Comparison of ENCODE assay signal across 18 cellular contexts in genomic region chr16:30663038-30663437, GRCh38. TPM values are rescaled to one million over a fixed set of nuclear protein-coding genes. Genes with fewer than 3 reads are reported as not detected.
DNase-seq lines count a peak whose midpoint lies in the region; ATAC-seq and TF ChIP-seq lines count a peak whose summit lies in the region.
"Had no signal": no experiment of that assay in that cellular context is flagged by ENCODE, and none has a peak within 500 bp of the region (broad histone marks: within the 10 kb centered on the region; RNA-seq: fewer than 3 reads in every experiment).

No MANE protein-coding gene starts in this region.

- H3K9me3 Mint-ChIP-seq in activated CD4-positive, alpha-beta T cell treated with anti-CD3 and anti-CD28 coated beads, Interleukin-2, amount 10 ng/mL, durations not matched to agents 7 days and 5 days = no peaks in the 10 kb centered on the region
- H3K9me3 Mint-ChIP-seq in activated naive CD8-positive, alpha-beta T cell treated with anti-CD3 and anti-CD28 coated beads, Interleukin-2, amount 50 U/mL, for 24 hours = no peaks in the 10 kb centered on the region
- no peaks in the 10 kb centered on the region for H3K9me3 Mint-ChIP-seq in neural progenitor cell
- H3K9me3 Mint-ChIP-seq: GM23338 had no signal

- H3K27me3 Mint-ChIP-seq in activated CD4-positive, alpha-beta T cell treated with anti-CD3 and anti-CD28 coated beads, Interleukin-2, amount 10 ng/mL, durations not matched to agents 7 days and 5 days = no peaks in the 10 kb centered on the region
- H3K27me3 Mint-ChIP-seq in activated naive CD8-positive, alpha-beta T cell treated with anti-CD3 and anti-CD28 coated beads, Interleukin-2, amount 50 U/mL, for 24 hours = no peaks in the 10 kb centered on the region
- H3K27me3 Mint-ChIP-seq in neural progenitor cell (ENCODE audit: insufficient read depth, low read depth) = no peaks in the 10 kb centered on the region

- H3K27ac ChIP-seq in HEK293 (ENCODE audit: extremely low read depth, low read depth, low read length) (no peak overlapping the region), neural progenitor cell (no peak overlapping the region), esophagus muscularis mucosa (replicated peaks in 1 of 4) (no peak overlapping the region)
- H3K27ac ChIP-seq: left ventricle myocardium inferior, Peyer's patch, WERI-Rb-1 had no signal

- H4K20me1 ChIP-seq in neural progenitor cell (ENCODE audit: low read depth) = peaks cover 52% of the 10 kb centered on the region

- no peak for DNase-seq in activated CD4-positive, alpha-beta T cell treated with anti-CD3 and anti-CD28 coated beads, Interleukin-2, amount 10 ng/mL, durations not matched to agents 7 days and 5 days
- no peak for DNase-seq in activated CD4-positive, alpha-beta T cell treated with anti-CD3 and anti-CD28 coated beads for 1 hour
- no peak for DNase-seq in activated naive CD8-positive, alpha-beta T cell treated with anti-CD3 and anti-CD28 coated beads, Interleukin-2, amount 50 U/mL, for 24 hours
- no peak for DNase-seq in neural progenitor cell (ENCODE audit: low spot score)
- DNase-seq in effector CD8-positive, alpha-beta T cell (lab: John Stamatoyannopoulos, UW) = no peak
- no peak for DNase-seq in esophagus muscularis mucosa (ENCODE audit: extremely low spot score)
- DNase-seq: activated CD8-positive, alpha-beta memory T cell treated with anti-CD3 and anti-CD28 coated beads, Interleukin-2, amount 50 U/mL, for 4 hours; Calu3; Karpas-422; left ventricle myocardium inferior; NCI-H1105; NCI-H748 treated with DMSO at 0.1 percent for 48 hours; Peyer's patch; stimulated activated CD4-positive, alpha-beta T cell treated with anti-CD3 and anti-CD28 coated beads, Interleukin-12 subunit alpha, Interleukin-12 subunit beta, amount 100 ng/mL, for 4 hours; WERI-Rb-1 had no signal

- intact Hi-C loops in esophagus muscularis mucosa (cut with DNase I) = loop anchor here (5.0 kb wide), 1 partner anchor 34 kb away; the partner anchor contains the start of gene SRCAP

- H3F3A ChIP-seq in neural progenitor cell (ENCODE audit: low read depth) = peaks cover 7% of the 10 kb centered on the region

- H3K4me2 ChIP-seq in neural progenitor cell = no peak overlapping the region
- H3K4me2 ChIP-seq: GM23338 had no signal

- H3K9me3 ChIP-seq in HEK293 (ENCODE audit: control insufficient read depth, insufficient read depth, low read depth, low read length) = no peaks in the 10 kb centered on the region
- H3K9me3 ChIP-seq in neural progenitor cell (ENCODE audit: low read depth) = no peaks in the 10 kb centered on the region
- H3K9me3 ChIP-seq in esophagus muscularis mucosa = no peaks in the 10 kb centered on the region
- H3K9me3 ChIP-seq: left ventricle myocardium inferior, Peyer's patch had no signal

- no peak for TF ChIP-seq POLR2A in esophagus muscularis mucosa (IDR thresholded peaks at IDR 0.05; ENCODE audit: low read depth)

- peaks cover 31% of the 10 kb centered on the region for H3K79me2 ChIP-seq in neural progenitor cell (ENCODE audit: low read depth)

- TF ChIP-seq CTCF in HEK293 (tag by site-specific recombination; IDR thresholded peaks at IDR 0.05) (no peak), neural progenitor cell (IDR thresholded peaks at IDR 0.05) (no peak), esophagus muscularis mucosa (IDR thresholded peaks at IDR 0.05) (no peak)

- TF ChIP-seq EP300 in esophagus muscularis mucosa (IDR thresholded peaks at IDR 0.05) = no peak

- POLR2A ChIA-PET in activated CD4-positive, alpha-beta T cell treated with anti-CD3 and anti-CD28 coated beads, Interleukin-2, amount 10 ng/mL, durations not matched to agents 7 days and 5 days (lab: Charles Lee) = no interaction called here
- POLR2A ChIA-PET in HEK293 (lab: Yijun Ruan, JAX) = interaction anchor here (0.6 kb wide), 1 partner anchor 260 kb away, joined by 3 read pairs; no protein-coding TSS in a partner anchor

- H3K27me3 ChIP-seq in neural progenitor cell (no peaks in the 10 kb centered on the region), esophagus muscularis mucosa (no peaks in the 10 kb centered on the region)
- H3K27me3 ChIP-seq: Peyer's patch had no signal

- CTCF ChIA-PET in activated CD4-positive, alpha-beta T cell treated with anti-CD3 and anti-CD28 coated beads, Interleukin-2, amount 10 ng/mL, durations not matched to agents 7 days and 5 days (lab: Charles Lee) = interaction anchor here (0.6 to 3.2 kb wide), 3 partner anchors 19 to 239 kb away, joined by 3 to 18 read pairs (median 4); no protein-coding TSS in a partner anchor
- CTCF ChIA-PET in HEK293 (lab: Yijun Ruan, JAX) = interaction anchor here (0.7 to 0.8 kb wide), 2 partner anchors 32 to 646 kb away, joined by 3 read pairs; no protein-coding TSS in a partner anchor

- peaks cover 37% of the 10 kb centered on the region for H3K4me1 Mint-ChIP-seq in activated CD4-positive, alpha-beta T cell treated with anti-CD3 and anti-CD28 coated beads, Interleukin-2, amount 10 ng/mL, durations not matched to agents 7 days and 5 days
- H3K4me1 Mint-ChIP-seq in activated naive CD8-positive, alpha-beta T cell treated with anti-CD3 and anti-CD28 coated beads, Interleukin-2, amount 50 U/mL, for 24 hours = peaks cover 40% of the 10 kb centered on the region
- H3K4me1 Mint-ChIP-seq in neural progenitor cell = peaks cover 22% of the 10 kb centered on the region

- H3K4me3 Mint-ChIP-seq in activated CD4-positive, alpha-beta T cell treated with anti-CD3 and anti-CD28 coated beads, Interleukin-2, amount 10 ng/mL, durations not matched to agents 7 days and 5 days = no peak overlapping the region
- H3K4me3 Mint-ChIP-seq in activated naive CD8-positive, alpha-beta T cell treated with anti-CD3 and anti-CD28 coated beads, Interleukin-2, amount 50 U/mL, for 24 hours = peak overlapping the region; percentile 67
- H3K4me3 Mint-ChIP-seq in neural progenitor cell = no peak overlapping the region
- H3K4me3 Mint-ChIP-seq: GM23338 had no signal

- no peak overlapping the region for H3K9ac ChIP-seq in neural progenitor cell

- WGBS in esophagus muscularis mucosa = 79% methylated on average over 8 of the region's 8 CpGs

- peaks cover 29 to 75% of the 10 kb centered on the region in 2 experiments; a peak in 2 of 3 replicates for H3K36me3 ChIP-seq in HEK293 (ENCODE audit: control insufficient read depth in 2 of 2, insufficient read depth in 1 of 2, low read length in 2 of 2)
- no peaks in the 10 kb centered on the region for H3K36me3 ChIP-seq in neural progenitor cell
- peaks cover 55 to 74% (median 73%) of the 10 kb centered on the region in 4 donors for H3K36me3 ChIP-seq in esophagus muscularis mucosa

- no peak overlapping the region for H3K4me3 ChIP-seq in HEK293 (ENCODE audit: low read depth, low read length)
- no peak overlapping the region for H3K4me3 ChIP-seq in neural progenitor cell
- no peak overlapping the region for H3K4me3 ChIP-seq in esophagus muscularis mucosa
- H3K4me3 ChIP-seq: GM23338, left ventricle myocardium inferior, Peyer's patch had no signal

- no peak for ATAC-seq in activated naive CD8-positive, alpha-beta T cell treated with anti-CD3 and anti-CD28 coated beads, Interleukin-2, amount 50 U/mL, for 24 hours
- ATAC-seq in HG03469 (IDR thresholded peaks at IDR 0.05; ENCODE audit: unreplicated experiment) = no peak
- ATAC-seq: GM23338 had no signal

- no peak overlapping the region for H2AFZ ChIP-seq in neural progenitor cell (replicated peaks)
- H2AFZ ChIP-seq: GM23338 had no signal

- H3K4me1 ChIP-seq in HEK293 (ENCODE audit: control insufficient read depth, insufficient read depth, low read length) (peaks cover 7% of the 10 kb centered on the region), neural progenitor cell (peaks cover 8% of the 10 kb centered on the region), esophagus muscularis mucosa (peaks cover 23 to 72% (median 53%) of the 10 kb centered on the region in 4 donors)

- peaks cover 53% of the 10 kb centered on the region for H3K36me3 Mint-ChIP-seq in activated CD4-positive, alpha-beta T cell treated with anti-CD3 and anti-CD28 coated beads, Interleukin-2, amount 10 ng/mL, durations not matched to agents 7 days and 5 days (ENCODE audit: low read depth)
- H3K36me3 Mint-ChIP-seq in activated naive CD8-positive, alpha-beta T cell treated with anti-CD3 and anti-CD28 coated beads, Interleukin-2, amount 50 U/mL, for 24 hours (ENCODE audit: low read depth) = peaks cover 52% of the 10 kb centered on the region
- peaks cover 29% of the 10 kb centered on the region for H3K36me3 Mint-ChIP-seq in neural progenitor cell

- peak overlapping the region; percentile 58 for H3K27ac Mint-ChIP-seq in activated CD4-positive, alpha-beta T cell treated with anti-CD3 and anti-CD28 coated beads, Interleukin-2, amount 10 ng/mL, durations not matched to agents 7 days and 5 days
- peak overlapping the region; percentile 87 for H3K27ac Mint-ChIP-seq in activated naive CD8-positive, alpha-beta T cell treated with anti-CD3 and anti-CD28 coated beads, Interleukin-2, amount 50 U/mL, for 24 hours
- peak overlapping the region; percentile 69 for H3K27ac Mint-ChIP-seq in neural progenitor cell
- H3K27ac Mint-ChIP-seq: GM23338 had no signal

TF ChIP-seq in HEK293, 187 proteins besides CTCF, POLR2A, EP300 and RAD21:
- TF ChIP-seq ZNF768 (tag by site-specific recombination; IDR thresholded peaks at IDR 0.05) (peak; percentile 85; the same call in 1 of the 2 replicates), BCL11B (tag by site-specific recombination; IDR thresholded peaks at IDR 0.05; ENCODE audit: low read depth) (no peak)
TF ChIP-seq in HEK293: peak in this region for 1.

RNA-seq across cellular contexts. Expression of gene FBRS, which starts 4.8 kb away (rescaled TPM):
- 100 to 1,000 TPM in 1 of 2 experiments, 10 to 100 TPM in 1; 88.9 to 109 TPM for total RNA-seq in activated CD4-positive, alpha-beta T cell treated with anti-CD3 and anti-CD28 coated beads, Interleukin-2, amount 10 ng/mL, durations not matched to agents 7 days and 5 days
- total RNA-seq in neural progenitor cell (ENCODE audit: low replicate concordance) (3.6 and 20.5 TPM in 2 replicates), esophagus muscularis mucosa (10 to 100 TPM; 26.2 to 63.4 (median 37.8) TPM)

RNA-seq across cellular contexts. Expression of gene PRR14, which starts 12.3 kb away (rescaled TPM):
- 10 to 100 TPM; 78.6 to 80.1 TPM for total RNA-seq in activated CD4-positive, alpha-beta T cell treated with anti-CD3 and anti-CD28 coated beads, Interleukin-2, amount 10 ng/mL, durations not matched to agents 7 days and 5 days
- total RNA-seq in neural progenitor cell (ENCODE audit: low replicate concordance) (3.5 and 14.6 TPM in 2 replicates), esophagus muscularis mucosa (10 to 100 TPM; 30.3 to 54.0 (median 41.2) TPM)

RNA-seq across cellular contexts. Expression of gene SRCAP, which starts 35.9 kb away (rescaled TPM):
- 10 to 100 TPM; 81.7 to 86.1 TPM for total RNA-seq in activated CD4-positive, alpha-beta T cell treated with anti-CD3 and anti-CD28 coated beads, Interleukin-2, amount 10 ng/mL, durations not matched to agents 7 days and 5 days
- total RNA-seq in neural progenitor cell (ENCODE audit: low replicate concordance) (4.6 and 8.8 TPM in 2 replicates), esophagus muscularis mucosa (10 to 100 TPM; 31.6 to 59.3 (median 41.0) TPM)

RNA-seq across cellular contexts. Expression of gene ZNF689, which starts 52.8 kb away (rescaled TPM):
- 10 to 100 TPM; 12.8 to 13.8 TPM for total RNA-seq in activated CD4-positive, alpha-beta T cell treated with anti-CD3 and anti-CD28 coated beads, Interleukin-2, amount 10 ng/mL, durations not matched to agents 7 days and 5 days
- total RNA-seq in neural progenitor cell (ENCODE audit: low replicate concordance) = 9.2 and 15.3 TPM in 2 replicates
- total RNA-seq in esophagus muscularis mucosa = 10 to 100 TPM in 3 of 4 donors, 1 to 10 TPM in 1; 9.1 to 14.5 (median 13.9) TPM
